In genomic region chr5:43997647-43998251, GRCh38 we compare ENCODE assay signal across 2 cellular contexts.
A peak's percentile ranks its signal among the peaks of the same experiment; 100 is the strongest.
TF ChIP-seq lines count a peak whose summit lies in the region.

No MANE protein-coding gene starts in this region.

TF ChIP-seq in K562, 482 proteins besides CTCF, POLR2A, EP300 and RAD21 (continued from another document):
- TF ChIP-seq TFE3 (CRISPR knock-in tag; IDR thresholded peaks at IDR 0.05) (peak; percentile 84), PRMT5 (CRISPR knock-in tag; IDR thresholded peaks at IDR 0.05) (no peak), GTF2E2 (tag; IDR thresholded peaks at IDR 0.05) (no peak)
- TF ChIP-seq, protein P1, sequence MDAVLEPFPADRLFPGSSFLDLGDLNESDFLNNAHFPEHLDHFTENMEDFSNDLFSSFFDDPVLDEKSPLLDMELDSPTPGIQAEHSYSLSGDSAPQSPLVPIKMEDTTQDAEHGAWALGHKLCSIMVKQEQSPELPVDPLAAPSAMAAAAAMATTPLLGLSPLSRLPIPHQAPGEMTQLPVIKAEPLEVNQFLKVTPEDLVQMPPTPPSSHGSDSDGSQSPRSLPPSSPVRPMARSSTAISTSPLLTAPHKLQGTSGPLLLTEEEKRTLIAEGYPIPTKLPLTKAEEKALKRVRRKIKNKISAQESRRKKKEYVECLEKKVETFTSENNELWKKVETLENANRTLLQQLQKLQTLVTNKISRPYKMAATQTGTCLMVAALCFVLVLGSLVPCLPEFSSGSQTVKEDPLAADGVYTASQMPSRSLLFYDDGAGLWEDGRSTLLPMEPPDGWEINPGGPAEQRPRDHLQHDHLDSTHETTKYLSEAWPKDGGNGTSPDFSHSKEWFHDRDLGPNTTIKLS (IDR thresholded peaks at IDR 0.05; ENCODE audit: borderline replicate concordance, low read depth): no peak
TF ChIP-seq in K562: peak in this region for 1.

TF ChIP-seq in HepG2, 621 proteins besides CTCF, POLR2A, EP300 and RAD21 (continued from another document and continues in another):
- no peak for TF ChIP-seq ZNF276 (CRISPR knock-in tag; IDR thresholded peaks at IDR 0.05; ENCODE audit: low read depth)
- no peak for TF ChIP-seq ZNF333 (CRISPR knock-in tag; IDR thresholded peaks at IDR 0.05; ENCODE audit: borderline replicate concordance)
- peak; percentile 71 for TF ChIP-seq MIER2 (CRISPR knock-in tag; IDR thresholded peaks at IDR 0.05)
- no peak for TF ChIP-seq ZNF672 (CRISPR knock-in tag; IDR thresholded peaks at IDR 0.05)
- no peak for TF ChIP-seq AFF4 (CRISPR knock-in tag; IDR thresholded peaks at IDR 0.05)
- no peak for TF ChIP-seq THYN1 (CRISPR knock-in tag; IDR thresholded peaks at IDR 0.05; ENCODE audit: borderline replicate concordance, low read depth)
- TF ChIP-seq ZNF260 (CRISPR knock-in tag; IDR thresholded peaks at IDR 0.05; ENCODE audit: borderline replicate concordance, low read depth): no peak
- TF ChIP-seq MAFG (CRISPR knock-in tag; IDR thresholded peaks at IDR 0.05): no peak
- TF ChIP-seq YY1 (IDR thresholded peaks at IDR 0.05; ENCODE audit: insufficient read depth, insufficient replicate concordance, low read depth, low read length): no peak
- no peak for TF ChIP-seq NFAT5 (CRISPR knock-in tag; IDR thresholded peaks at IDR 0.05)
- no peak for TF ChIP-seq CSRNP2 (CRISPR knock-in tag; conservative IDR thresholded peaks at IDR 0.05; ENCODE audit: low read depth)
- TF ChIP-seq KLF9 (CRISPR knock-in tag; IDR thresholded peaks at IDR 0.05; ENCODE audit: low read depth): no peak
- peak; percentile 22; the same call in 1 of the 2 replicates for TF ChIP-seq RBAK (CRISPR knock-in tag; IDR thresholded peaks at IDR 0.05)
- TF ChIP-seq ZKSCAN5 (CRISPR knock-in tag; IDR thresholded peaks at IDR 0.05): no peak
- no peak; the same call in 1 of the 2 replicates for TF ChIP-seq ZNF766 (CRISPR knock-in tag; IDR thresholded peaks at IDR 0.05; ENCODE audit: borderline replicate concordance)
- TF ChIP-seq NONO (IDR thresholded peaks at IDR 0.05): no peak
- TF ChIP-seq NONO (CRISPR knock-in tag; conservative IDR thresholded peaks at IDR 0.05): no peak; the same call in 1 of the 2 replicates
- TF ChIP-seq ZBTB44 (CRISPR knock-in tag; IDR thresholded peaks at IDR 0.05): no peak
- TF ChIP-seq AGO2 (optimal IDR thresholded peaks at IDR 0.05; ENCODE audit: low read depth, low read length): no peak
- TF ChIP-seq, protein P2, sequence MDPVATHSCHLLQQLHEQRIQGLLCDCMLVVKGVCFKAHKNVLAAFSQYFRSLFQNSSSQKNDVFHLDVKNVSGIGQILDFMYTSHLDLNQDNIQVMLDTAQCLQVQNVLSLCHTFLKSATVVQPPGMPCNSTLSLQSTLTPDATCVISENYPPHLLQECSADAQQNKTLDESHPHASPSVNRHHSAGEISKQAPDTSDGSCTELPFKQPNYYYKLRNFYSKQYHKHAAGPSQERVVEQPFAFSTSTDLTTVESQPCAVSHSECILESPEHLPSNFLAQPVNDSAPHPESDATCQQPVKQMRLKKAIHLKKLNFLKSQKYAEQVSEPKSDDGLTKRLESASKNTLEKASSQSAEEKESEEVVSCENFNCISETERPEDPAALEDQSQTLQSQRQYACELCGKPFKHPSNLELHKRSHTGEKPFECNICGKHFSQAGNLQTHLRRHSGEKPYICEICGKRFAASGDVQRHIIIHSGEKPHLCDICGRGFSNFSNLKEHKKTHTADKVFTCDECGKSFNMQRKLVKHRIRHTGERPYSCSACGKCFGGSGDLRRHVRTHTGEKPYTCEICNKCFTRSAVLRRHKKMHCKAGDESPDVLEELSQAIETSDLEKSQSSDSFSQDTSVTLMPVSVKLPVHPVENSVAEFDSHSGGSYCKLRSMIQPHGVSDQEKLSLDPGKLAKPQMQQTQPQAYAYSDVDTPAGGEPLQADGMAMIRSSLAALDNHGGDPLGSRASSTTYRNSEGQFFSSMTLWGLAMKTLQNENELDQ (CRISPR knock-in tag; IDR thresholded peaks at IDR 0.05; ENCODE audit: borderline replicate concordance): 0 out of 2 replicates have a peak, but pooled peaks have one; percentile 21
- TF ChIP-seq SKI (IDR thresholded peaks at IDR 0.05; ENCODE audit: partially characterized antibody): peak; percentile 75
- TF ChIP-seq ZMYM3 (CRISPR knock-in tag; IDR thresholded peaks at IDR 0.05): peak; percentile 68
- peak; percentile 98 for TF ChIP-seq ZBTB42 (CRISPR knock-in tag; IDR thresholded peaks at IDR 0.05)
- TF ChIP-seq ZNF451 (CRISPR knock-in tag; IDR thresholded peaks at IDR 0.05): no peak
- TF ChIP-seq, protein P3, sequence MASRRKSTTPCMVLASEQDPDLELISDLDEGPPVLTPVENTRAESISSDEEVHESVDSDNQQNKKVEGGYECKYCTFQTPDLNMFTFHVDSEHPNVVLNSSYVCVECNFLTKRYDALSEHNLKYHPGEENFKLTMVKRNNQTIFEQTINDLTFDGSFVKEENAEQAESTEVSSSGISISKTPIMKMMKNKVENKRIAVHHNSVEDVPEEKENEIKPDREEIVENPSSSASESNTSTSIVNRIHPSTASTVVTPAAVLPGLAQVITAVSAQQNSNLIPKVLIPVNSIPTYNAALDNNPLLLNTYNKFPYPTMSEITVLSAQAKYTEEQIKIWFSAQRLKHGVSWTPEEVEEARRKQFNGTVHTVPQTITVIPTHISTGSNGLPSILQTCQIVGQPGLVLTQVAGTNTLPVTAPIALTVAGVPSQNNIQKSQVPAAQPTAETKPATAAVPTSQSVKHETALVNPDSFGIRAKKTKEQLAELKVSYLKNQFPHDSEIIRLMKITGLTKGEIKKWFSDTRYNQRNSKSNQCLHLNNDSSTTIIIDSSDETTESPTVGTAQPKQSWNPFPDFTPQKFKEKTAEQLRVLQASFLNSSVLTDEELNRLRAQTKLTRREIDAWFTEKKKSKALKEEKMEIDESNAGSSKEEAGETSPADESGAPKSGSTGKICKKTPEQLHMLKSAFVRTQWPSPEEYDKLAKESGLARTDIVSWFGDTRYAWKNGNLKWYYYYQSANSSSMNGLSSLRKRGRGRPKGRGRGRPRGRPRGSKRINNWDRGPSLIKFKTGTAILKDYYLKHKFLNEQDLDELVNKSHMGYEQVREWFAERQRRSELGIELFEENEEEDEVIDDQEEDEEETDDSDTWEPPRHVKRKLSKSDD (CRISPR knock-in tag; IDR thresholded peaks at IDR 0.05; ENCODE audit: low read depth): no peak
- TF ChIP-seq ZNF414 (CRISPR knock-in tag; IDR thresholded peaks at IDR 0.05): peak; percentile 74; the same call in 1 of the 2 replicates
